ENCODE assay signal across 19 cellular contexts in the genomic region with DNA sequence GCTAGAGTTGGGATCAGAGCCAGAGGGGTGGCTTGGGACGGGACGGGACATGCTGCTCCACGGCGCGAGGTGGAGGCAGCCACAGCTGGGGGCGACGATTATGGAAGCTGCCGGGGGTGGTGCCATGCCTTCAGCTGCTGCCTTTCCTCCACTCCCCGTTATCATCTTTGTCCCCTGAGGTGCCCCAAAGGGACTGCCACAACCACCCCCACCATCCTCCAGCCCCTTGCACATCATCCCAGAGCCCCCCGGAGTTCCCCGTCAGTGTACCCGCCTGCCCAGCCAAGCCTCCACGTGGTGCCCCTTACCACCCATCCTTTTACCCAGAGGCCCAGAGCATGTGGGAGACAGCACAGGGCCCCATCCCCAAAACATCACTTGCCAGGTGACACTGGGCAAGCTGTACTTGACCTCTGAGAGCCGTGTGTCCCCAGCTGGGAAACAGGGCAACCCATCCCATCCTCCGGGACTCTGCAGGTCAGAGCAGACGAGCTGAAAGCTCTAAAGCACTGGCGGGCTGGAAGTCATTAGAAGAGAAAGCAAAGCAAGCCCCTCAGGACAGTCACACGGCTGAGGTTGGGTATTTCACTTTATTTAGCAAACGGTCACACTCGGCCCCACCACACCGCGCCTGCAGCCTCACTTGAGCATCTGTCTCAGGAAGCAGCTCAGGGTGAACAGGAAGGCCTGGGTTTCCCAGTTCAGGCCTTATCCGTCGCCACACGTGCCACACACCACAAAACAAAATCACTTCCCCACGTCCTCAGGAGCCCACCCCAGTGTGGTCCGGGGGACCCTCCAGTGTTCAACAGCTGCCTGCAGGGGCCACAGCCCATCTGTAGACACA. TPM values are rescaled to one million over a fixed set of nuclear protein-coding genes. Genes with fewer than 3 reads are reported as not detected.
DNase-seq lines count a peak whose midpoint lies in the region; TF ChIP-seq lines count a peak whose summit lies in the region.
"Had no signal": no experiment of that assay in that cellular context is flagged by ENCODE, and none has a peak within 500 bp of the region (broad histone marks: within the 10 kb centered on the region; RNA-seq: fewer than 3 reads in every experiment).

No MANE protein-coding gene starts in this region.

- H3K27ac ChIP-seq in spleen = peak overlapping the region in 4 of 8 donors; percentile 1 to 71 (median 36)
- no peak overlapping the region for H3K27ac ChIP-seq in smooth muscle cell (ENCODE audit: low read depth)
- H3K27ac ChIP-seq: ovary, VCaP had no signal

- TF ChIP-seq POLR2A in spleen (IDR thresholded peaks at IDR 0.05) = no peak

- peaks cover 0 to 61% (median 28%) of the 10 kb centered on the region in 6 donors for H3K4me1 ChIP-seq in spleen
- H3K4me1 ChIP-seq in smooth muscle cell (ENCODE audit: low read depth) = no peaks in the 10 kb centered on the region

- no peaks in the 10 kb centered on the region for H3K27me3 ChIP-seq in spleen (replicated peaks in 1 of 7)
- no peaks in the 10 kb centered on the region for H3K27me3 ChIP-seq in smooth muscle cell (ENCODE audit: low read depth)
- H3K27me3 ChIP-seq: ovary had no signal

- H3K4me2 ChIP-seq in smooth muscle cell = no peak overlapping the region

- H3K36me3 ChIP-seq in spleen (peaks cover 0 to 93% (median 60%) of the 10 kb centered on the region in 6 donors), smooth muscle cell (ENCODE audit: low read depth) (no peaks in the 10 kb centered on the region)
- H3K36me3 ChIP-seq: ovary had no signal

- peaks cover 82% of the 10 kb centered on the region for H3K36me3 Mint-ChIP-seq in activated T-cell treated with anti-CD3 and anti-CD28 coated beads, Interleukin-2, amount 50 U/mL, for 24 hours (ENCODE audit: low read depth)
- H3K36me3 Mint-ChIP-seq in glutamatergic neuron (ENCODE audit: unreplicated experiment) = peaks cover under 1% of the 10 kb centered on the region

- H3K27ac Mint-ChIP-seq in activated T-cell treated with anti-CD3 and anti-CD28 coated beads, Interleukin-2, amount 50 U/mL, for 24 hours = peak overlapping the region; percentile 67
- H3K27ac Mint-ChIP-seq in glutamatergic neuron (ENCODE audit: unreplicated experiment) = peak overlapping the region; percentile 83
- H3K27ac Mint-ChIP-seq: activated CD4-positive, alpha-beta memory T cell treated with anti-CD3 and anti-CD28 coated beads, Interleukin-2, amount 10 ng/mL, durations not matched to agents 7 days and 5 days; activated naive CD4-positive, alpha-beta T cell treated with anti-CD3 and anti-CD28 coated beads, Interleukin-2, amount 10 ng/mL, durations not matched to agents 7 days and 5 days; HFFc6 had no signal

- no peaks in the 10 kb centered on the region for H3K27me3 Mint-ChIP-seq in activated T-cell treated with anti-CD3 and anti-CD28 coated beads, Interleukin-2, amount 50 U/mL, for 24 hours
- peaks cover 11% of the 10 kb centered on the region for H3K27me3 Mint-ChIP-seq in glutamatergic neuron (ENCODE audit: unreplicated experiment)
- H3K27me3 Mint-ChIP-seq: activated CD4-positive, alpha-beta memory T cell treated with anti-CD3 and anti-CD28 coated beads, Interleukin-2, amount 10 ng/mL, durations not matched to agents 7 days and 5 days; activated naive CD4-positive, alpha-beta T cell treated with anti-CD3 and anti-CD28 coated beads, Interleukin-2, amount 10 ng/mL, durations not matched to agents 7 days and 5 days had no signal

- no peaks in the 10 kb centered on the region for H3F3A ChIP-seq in smooth muscle cell (ENCODE audit: low read depth)

- intact Hi-C loops in spleen (cut with DNase I; ENCODE audit: low total_unique reads) = no loop called here

- H3K4me3 ChIP-seq in spleen = peak overlapping the region in 1 of 8 donors; percentile 1
- no peak overlapping the region for H3K4me3 ChIP-seq in smooth muscle cell
- H3K4me3 ChIP-seq: ovary had no signal

- no peak overlapping the region for H3K4me3 Mint-ChIP-seq in activated T-cell treated with anti-CD3 and anti-CD28 coated beads, Interleukin-2, amount 50 U/mL, for 24 hours
- H3K4me3 Mint-ChIP-seq in glutamatergic neuron (ENCODE audit: unreplicated experiment) = peak overlapping the region; percentile 38
- H3K4me3 Mint-ChIP-seq: activated CD4-positive, alpha-beta memory T cell treated with anti-CD3 and anti-CD28 coated beads, Interleukin-2, amount 10 ng/mL, durations not matched to agents 7 days and 5 days; activated naive CD4-positive, alpha-beta T cell treated with anti-CD3 and anti-CD28 coated beads, Interleukin-2, amount 10 ng/mL, durations not matched to agents 7 days and 5 days; HFFc6 had no signal

- H3K4me1 Mint-ChIP-seq in activated T-cell treated with anti-CD3 and anti-CD28 coated beads, Interleukin-2, amount 50 U/mL, for 24 hours (ENCODE audit: low read depth) = peaks cover 9% of the 10 kb centered on the region
- H3K4me1 Mint-ChIP-seq in glutamatergic neuron (ENCODE audit: low read depth, unreplicated experiment) = peaks cover 22% of the 10 kb centered on the region

- no peak overlapping the region for H3K9ac ChIP-seq in smooth muscle cell (ENCODE audit: low read depth)

- DNase-seq in activated T-cell treated with anti-CD3 and anti-CD28 coated beads, Interleukin-2, amount 50 U/mL, for 24 hours = no peak
- DNase-seq in activated T-cell treated with anti-CD3 and anti-CD28 coated beads for 4 hours = no peak
- peak; percentile 25 for DNase-seq in MV-4-11 (lab: John Stamatoyannopoulos, UW)
- no peak for DNase-seq in glutamatergic neuron
- DNase-seq in spleen = peak; percentile 79
- DNase-seq in stimulated activated CD4-positive, alpha-beta T cell treated with anti-CD3 and anti-CD28 coated beads, Interleukin-12 subunit alpha, Interleukin-12 subunit beta, amount 100 ng/mL, for 4 hours = no peak
- DNase-seq in smooth muscle cell (lab: John Stamatoyannopoulos, UW; ENCODE audit: unreplicated experiment) = no peak
- DNase-seq in OCI-M2 (lab: John Stamatoyannopoulos, UW; ENCODE audit: unreplicated experiment) = no peak
- DNase-seq: activated CD4-positive, alpha-beta memory T cell treated with anti-CD3 and anti-CD28 coated beads, Interleukin-2, amount 10 ng/mL, durations not matched to agents 7 days and 5 days; activated naive CD4-positive, alpha-beta T cell treated with anti-CD3 and anti-CD28 coated beads, Interleukin-2, amount 10 ng/mL, durations not matched to agents 7 days and 5 days; activated T-cell treated with anti-CD3 and anti-CD28 coated beads, Interleukin-2, amount 50 U/mL, for 48 hours; effector CD8-positive, alpha-beta T cell; GF-D8; HFFc6; Karpas-422; NCI-H1105; NCI-H524 treated with DMSO at 0.1 percent for 48 hours; ovary had no signal

- no peaks in the 10 kb centered on the region for H3K9me3 ChIP-seq in spleen
- H3K9me3 ChIP-seq in smooth muscle cell (replicated peaks; ENCODE audit: low read depth) = no peaks in the 10 kb centered on the region
- H3K9me3 ChIP-seq: ovary had no signal

- no peaks in the 10 kb centered on the region for H3K9me3 Mint-ChIP-seq in activated T-cell treated with anti-CD3 and anti-CD28 coated beads, Interleukin-2, amount 50 U/mL, for 24 hours
- peaks cover 4% of the 10 kb centered on the region for H3K9me3 Mint-ChIP-seq in glutamatergic neuron (ENCODE audit: unreplicated experiment)
- H3K9me3 Mint-ChIP-seq: activated CD4-positive, alpha-beta memory T cell treated with anti-CD3 and anti-CD28 coated beads, Interleukin-2, amount 10 ng/mL, durations not matched to agents 7 days and 5 days; activated naive CD4-positive, alpha-beta T cell treated with anti-CD3 and anti-CD28 coated beads, Interleukin-2, amount 10 ng/mL, durations not matched to agents 7 days and 5 days; HFFc6 had no signal

- no peaks in the 10 kb centered on the region for H3K79me2 ChIP-seq in smooth muscle cell (ENCODE audit: low read depth)

- WGBS in spleen, 5 donors = 45 to 57% (median 50%) methylated on average over 26 to 27 of the region's 27 CpGs
- WGBS in smooth muscle cell (ENCODE audit: low lambda C conversion rate) = 97% methylated on average over 26 of the region's 27 CpGs

- H2AFZ ChIP-seq in smooth muscle cell (ENCODE audit: low read depth) = no peak overlapping the region

- no peak for TF ChIP-seq CTCF in glutamatergic neuron (IDR thresholded peaks at IDR 0.05; ENCODE audit: partially characterized antibody, unreplicated experiment)
- TF ChIP-seq CTCF in spleen (IDR thresholded peaks at IDR 0.05 in 8 of 11, conservative IDR thresholded peaks at IDR 0.05 in 3 of 11) = no peak
- no peak for TF ChIP-seq CTCF in smooth muscle cell (IDR thresholded peaks at IDR 0.05; ENCODE audit: borderline replicate concordance, insufficient read depth, poor library complexity, severe bottlenecking)

- H4K20me1 ChIP-seq in smooth muscle cell (ENCODE audit: low read depth) = peaks cover 34% of the 10 kb centered on the region

RNA-seq across cellular contexts. Expression of a gene that starts 19.5 kb away (rescaled TPM):
- total RNA-seq in glutamatergic neuron (ENCODE audit: unreplicated experiment) (17.3 TPM), spleen (10 to 100 TPM; 19.3 to 80.7 (median 26.7) TPM), smooth muscle cell (8.6 and 16.9 TPM in 2 replicates)
- polyA plus RNA-seq in spleen (10 to 100 TPM; 25.9 to 32.5 (median 26.2) TPM), smooth muscle cell (14.9 and 15.6 TPM in 2 replicates)

RNA-seq across cellular contexts. Expression of a gene that starts 20.3 kb away (rescaled TPM):
- total RNA-seq in glutamatergic neuron (ENCODE audit: unreplicated experiment) = 75.6 TPM
- total RNA-seq in spleen = 100 to 1,000 TPM in 4 of 7 donors, 10 to 100 TPM in 3; 92.4 to 211 (median 109) TPM
- 10 to 100 TPM; 50.1 to 96.6 (median 72.5) TPM for polyA plus RNA-seq in spleen
- 178 and 241 TPM in 2 replicates for total RNA-seq in smooth muscle cell
- 236 and 253 TPM in 2 replicates for polyA plus RNA-seq in smooth muscle cell

RNA-seq across cellular contexts. Expression of a gene that starts 26.5 kb away (rescaled TPM):
- 15.9 TPM for total RNA-seq in glutamatergic neuron (ENCODE audit: unreplicated experiment)
- 100 to 1,000 TPM in 1 of 7 donors, 10 to 100 TPM in 6; 61.5 to 111 (median 77.1) TPM for total RNA-seq in spleen
- polyA plus RNA-seq in spleen = 10 to 100 TPM; 45.3 to 95.9 (median 61.6) TPM
- total RNA-seq in smooth muscle cell = 6.0 and 38.5 TPM in 2 replicates
- 23.3 and 23.8 TPM in 2 replicates for polyA plus RNA-seq in smooth muscle cell

RNA-seq across cellular contexts. Expression of a gene that starts 27.6 kb away (rescaled TPM):
- 88.2 TPM for total RNA-seq in glutamatergic neuron (ENCODE audit: unreplicated experiment)
- 100 to 1,000 TPM in 5 of 7 donors, 10 to 100 TPM in 2; 74.5 to 173 (median 106) TPM for total RNA-seq in spleen
- 100 to 1,000 TPM; 131 to 174 (median 154) TPM for polyA plus RNA-seq in spleen
- total RNA-seq in smooth muscle cell = 132 and 197 TPM in 2 replicates
- 264 and 268 TPM in 2 replicates for polyA plus RNA-seq in smooth muscle cell

RNA-seq across cellular contexts. Expression of a gene that starts 27.7 kb away (rescaled TPM):
- total RNA-seq in glutamatergic neuron (ENCODE audit: unreplicated experiment) (13.5 TPM), spleen (10 to 100 TPM; 52.1 to 90.4 (median 80.8) TPM), smooth muscle cell (15.3 and 41.8 TPM in 2 replicates)
- polyA plus RNA-seq in spleen (100 to 1,000 TPM in 2 of 3 donors, 10 to 100 TPM in 1; 90.6 to 181 (median 170) TPM), smooth muscle cell (46.4 and 49.5 TPM in 2 replicates)

Comparison
In these comparisons a context has a peak if more than half of its experiments do, and no peak if none do; other contexts are left out.
1. DNase-seq: peak in MV-4-11 (single experiment) and spleen (single experiment); none in activated T-cell treated with anti-CD3 and anti-CD28 coated beads, Interleukin-2, amount 50 U/mL, for 24 hours (single experiment), activated T-cell treated with anti-CD3 and anti-CD28 coated beads for 4 hours (single experiment), glutamatergic neuron (single experiment), stimulated activated CD4-positive, alpha-beta T cell treated with anti-CD3 and anti-CD28 coated beads, Interleukin-12 subunit alpha, Interleukin-12 subunit beta, amount 100 ng/mL, for 4 hours (single experiment), smooth muscle cell (single experiment) and OCI-M2 (single experiment).